Comparison of ENCODE assay signal across 16 cellular contexts in the genomic region with DNA sequence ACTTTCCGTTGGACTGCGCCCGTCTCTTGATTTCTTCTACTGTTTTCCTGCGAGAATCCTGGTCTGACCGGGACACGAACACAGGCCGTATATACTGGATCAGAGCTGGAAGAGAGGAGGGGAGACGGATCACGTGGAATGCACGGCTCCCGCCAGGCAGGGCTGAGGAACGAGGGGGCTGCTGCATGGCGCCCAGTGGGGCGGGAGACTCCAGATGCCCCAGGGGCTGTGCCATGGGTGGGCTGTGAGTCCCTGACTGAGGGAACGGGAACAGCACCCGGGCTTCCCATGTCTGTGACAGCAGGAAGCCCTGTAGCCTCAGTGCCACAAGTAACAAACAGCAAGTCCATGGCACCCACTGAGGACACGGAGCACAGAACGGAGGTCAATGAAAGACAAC. TPM values are rescaled to one million over a fixed set of nuclear protein-coding genes. Genes with fewer than 3 reads are reported as not detected.
DNase-seq lines count a peak whose midpoint lies in the region; ATAC-seq and TF ChIP-seq lines count a peak whose summit lies in the region.
"Had no signal": no experiment of that assay in that cellular context is flagged by ENCODE, and none has a peak within 500 bp of the region (broad histone marks: within the 10 kb centered on the region; RNA-seq: fewer than 3 reads in every experiment).

No MANE protein-coding gene starts in this region.

- no peak overlapping the region for H2AFZ ChIP-seq in GM23338

- no peak overlapping the region for H3K4me3 Mint-ChIP-seq in CD8-positive, alpha-beta T cell
- no peak overlapping the region for H3K4me3 Mint-ChIP-seq in GM23338
- no peak overlapping the region for H3K4me3 Mint-ChIP-seq in activated naive CD8-positive, alpha-beta T cell treated with anti-CD3 and anti-CD28 coated beads, Interleukin-2, amount 50 U/mL, for 24 hours
- H3K4me3 Mint-ChIP-seq: mesothelial cell of epicardium; T-helper 1 cell treated with Interleukin-12 subunit alpha and Interleukin-12 subunit beta and Interleukin-4 antibody, amounts not matched to agents 30 μg/mL and 1 μg/mL, for 36 hours had no signal

- intact Hi-C loops in CD8-positive, alpha-beta T cell (cut with DNase I, micrococcal nuclease), result loop anchor here in 1 of 2 experiments (2.0 kb wide), 1 partner anchor 47 kb away; no protein-coding TSS in a partner anchor

- H3K4me3 ChIP-seq in CD8-positive, alpha-beta T cell (ENCODE audit: low read depth, low read length), result no peak overlapping the region
- H3K4me3 ChIP-seq in GM23338 (no peak overlapping the region), neutrophil (ENCODE audit: low read depth in 1 of 2, low read length in 1 of 2) (no peak overlapping the region)
- H3K4me3 ChIP-seq: ovary had no signal

- H3K27ac Mint-ChIP-seq in CD8-positive, alpha-beta T cell, result peak overlapping the region; percentile 57
- H3K27ac Mint-ChIP-seq in GM23338, result no peak overlapping the region; the same call in 1 of the 2 replicates
- H3K27ac Mint-ChIP-seq in activated naive CD8-positive, alpha-beta T cell treated with anti-CD3 and anti-CD28 coated beads, Interleukin-2, amount 50 U/mL, for 24 hours, result peak overlapping the region; percentile 82
- H3K27ac Mint-ChIP-seq: mesothelial cell of epicardium; T-helper 1 cell treated with Interleukin-12 subunit alpha and Interleukin-12 subunit beta and Interleukin-4 antibody, amounts not matched to agents 30 μg/mL and 1 μg/mL, for 36 hours had no signal

- POLR2A ChIA-PET in CD8-positive, alpha-beta T cell (lab: Charles Lee), result no interaction called here

- peaks cover 80% of the 10 kb centered on the region for H3K36me3 Mint-ChIP-seq in CD8-positive, alpha-beta T cell
- H3K36me3 Mint-ChIP-seq in GM23338 (ENCODE audit: low read depth), result peaks cover 91% of the 10 kb centered on the region
- peaks cover 54% of the 10 kb centered on the region for H3K36me3 Mint-ChIP-seq in activated naive CD8-positive, alpha-beta T cell treated with anti-CD3 and anti-CD28 coated beads, Interleukin-2, amount 50 U/mL, for 24 hours (ENCODE audit: low read depth)

- TF ChIP-seq CTCF in CD8-positive, alpha-beta T cell (IDR thresholded peaks at IDR 0.05), result no peak
- TF ChIP-seq CTCF in GM23338 (conservative IDR thresholded peaks at IDR 0.05; ENCODE audit: low read depth in 2 of 2) (no peak), neutrophil (IDR thresholded peaks at IDR 0.05) (no peak), omental fat pad (IDR thresholded peaks at IDR 0.05) (no peak)

- no peaks in the 10 kb centered on the region for H3K27me3 Mint-ChIP-seq in CD8-positive, alpha-beta T cell (ENCODE audit: low read depth)
- peaks cover 19% of the 10 kb centered on the region for H3K27me3 Mint-ChIP-seq in GM23338 (ENCODE audit: insufficient read depth, low read depth, poor library complexity)
- no peaks in the 10 kb centered on the region for H3K27me3 Mint-ChIP-seq in activated naive CD8-positive, alpha-beta T cell treated with anti-CD3 and anti-CD28 coated beads, Interleukin-2, amount 50 U/mL, for 24 hours

- no peak overlapping the region for H3K27ac ChIP-seq in CD8-positive, alpha-beta T cell (ENCODE audit: low read depth, low read length)
- peak overlapping the region; percentile 66; the same call in 1 of the 2 replicates for H3K27ac ChIP-seq in GM23338 (ENCODE audit: low read depth)
- peak overlapping the region; percentile 99 for H3K27ac ChIP-seq in neutrophil
- H3K27ac ChIP-seq: ovary had no signal

- H3F3A ChIP-seq in GM23338 (replicated peaks; ENCODE audit: low read depth), result peaks cover 3% of the 10 kb centered on the region; the same call in 1 of the 2 replicates

- peaks cover 16% of the 10 kb centered on the region for H3K4me1 Mint-ChIP-seq in CD8-positive, alpha-beta T cell (ENCODE audit: low read depth)
- H3K4me1 Mint-ChIP-seq in GM23338, result peaks cover 2% of the 10 kb centered on the region; the same call in 1 of the 3 replicates
- peaks cover 85% of the 10 kb centered on the region for H3K4me1 Mint-ChIP-seq in activated naive CD8-positive, alpha-beta T cell treated with anti-CD3 and anti-CD28 coated beads, Interleukin-2, amount 50 U/mL, for 24 hours
- H3K4me1 Mint-ChIP-seq: mesothelial cell of epicardium had no signal

- no peaks in the 10 kb centered on the region for H3K9me2 ChIP-seq in GM23338 (ENCODE audit: insufficient read depth)

- DNase-seq in CD8-positive, alpha-beta T cell, result no peak
- DNase-seq in GM23338 (ENCODE audit: low spot score), result no peak
- DNase-seq in activated naive CD8-positive, alpha-beta T cell treated with anti-CD3 and anti-CD28 coated beads, Interleukin-2, amount 50 U/mL, for 24 hours, result no peak
- no peak for DNase-seq in omental fat pad (ENCODE audit: low spot score)
- no peak for DNase-seq in NCI-H82 (lab: John Stamatoyannopoulos, UW)
- DNase-seq: activated CD4-positive, alpha-beta T cell treated with anti-CD3 and anti-CD28 coated beads for 1 hour; NCI-H2107; ovary; small intestine had no signal

- peaks cover 21% of the 10 kb centered on the region; the same call in 1 of the 2 replicates for H3K79me2 ChIP-seq in GM23338 (replicated peaks; ENCODE audit: insufficient read depth)

- H3K9me3 ChIP-seq in CD8-positive, alpha-beta T cell (ENCODE audit: low read length), result no peaks in the 10 kb centered on the region
- H3K9me3 ChIP-seq in neutrophil, result no peaks in the 10 kb centered on the region
- H3K9me3 ChIP-seq: ovary had no signal

- no peak overlapping the region for H3K4me2 ChIP-seq in GM23338

- H3K9me3 Mint-ChIP-seq in CD8-positive, alpha-beta T cell, result no peaks in the 10 kb centered on the region
- H3K9me3 Mint-ChIP-seq in GM23338, result no peaks in the 10 kb centered on the region
- no peaks in the 10 kb centered on the region for H3K9me3 Mint-ChIP-seq in activated naive CD8-positive, alpha-beta T cell treated with anti-CD3 and anti-CD28 coated beads, Interleukin-2, amount 50 U/mL, for 24 hours
- H3K9me3 Mint-ChIP-seq: mesothelial cell of epicardium; T-helper 1 cell treated with Interleukin-12 subunit alpha and Interleukin-12 subunit beta and Interleukin-4 antibody, amounts not matched to agents 30 μg/mL and 1 μg/mL, for 36 hours had no signal

- H3K4me1 ChIP-seq in CD8-positive, alpha-beta T cell (ENCODE audit: insufficient read depth, low read length), result peaks cover 31% of the 10 kb centered on the region
- H3K4me1 ChIP-seq in GM23338 (ENCODE audit: insufficient read depth), result no peaks in the 10 kb centered on the region
- peaks cover 33 to 39% of the 10 kb centered on the region in 2 experiments for H3K4me1 ChIP-seq in neutrophil (ENCODE audit: control insufficient read depth in 1 of 2, insufficient read depth in 1 of 2, low read depth in 1 of 2, low read length in 1 of 2)

- CTCF ChIA-PET in CD8-positive, alpha-beta T cell (lab: Charles Lee), result interaction anchor here (0.8 to 1.2 kb wide), 2 partner anchors 110 to 322 kb away, joined by 3 read pairs; no protein-coding TSS in a partner anchor

- peaks cover 10% of the 10 kb centered on the region; the same call in 1 of the 2 replicates for H4K20me1 ChIP-seq in GM23338 (replicated peaks; ENCODE audit: insufficient read depth)

- no peak for ATAC-seq in CD8-positive, alpha-beta T cell
- ATAC-seq in GM23338, result no peak
- ATAC-seq in activated naive CD8-positive, alpha-beta T cell treated with anti-CD3 and anti-CD28 coated beads, Interleukin-2, amount 50 U/mL, for 24 hours, result no peak
- no peak for ATAC-seq in omental fat pad (ENCODE audit: low FRiP score)
- no peak for ATAC-seq in GM21529 (IDR thresholded peaks at IDR 0.05; ENCODE audit: unreplicated experiment)
- ATAC-seq in GM21576 (IDR thresholded peaks at IDR 0.05; ENCODE audit: unreplicated experiment), result no peak

- no peaks in the 10 kb centered on the region for H3K27me3 ChIP-seq in CD8-positive, alpha-beta T cell (ENCODE audit: insufficient read depth, low read length)
- H3K27me3 ChIP-seq in GM23338 (ENCODE audit: insufficient read depth) (no peaks in the 10 kb centered on the region), neutrophil (no peaks in the 10 kb centered on the region)
- H3K27me3 ChIP-seq: ovary had no signal

- peaks cover 15% of the 10 kb centered on the region for H3K36me3 ChIP-seq in CD8-positive, alpha-beta T cell (ENCODE audit: insufficient read depth, low read length)
- H3K36me3 ChIP-seq in GM23338 (ENCODE audit: insufficient read depth) (peaks cover 32% of the 10 kb centered on the region), neutrophil (peaks cover 81% of the 10 kb centered on the region)
- H3K36me3 ChIP-seq: ovary had no signal

TF ChIP-seq in GM23338, 12 proteins besides CTCF, POLR2A, EP300 and RAD21:
- TF ChIP-seq POLR2AphosphoS5 (IDR thresholded peaks at IDR 0.05; ENCODE audit: low read depth) (no peak), ZNF331 (CRISPR knock-in tag; IDR thresholded peaks at IDR 0.05; ENCODE audit: low read depth) (no peak)
- TF ChIP-seq, protein P1, sequence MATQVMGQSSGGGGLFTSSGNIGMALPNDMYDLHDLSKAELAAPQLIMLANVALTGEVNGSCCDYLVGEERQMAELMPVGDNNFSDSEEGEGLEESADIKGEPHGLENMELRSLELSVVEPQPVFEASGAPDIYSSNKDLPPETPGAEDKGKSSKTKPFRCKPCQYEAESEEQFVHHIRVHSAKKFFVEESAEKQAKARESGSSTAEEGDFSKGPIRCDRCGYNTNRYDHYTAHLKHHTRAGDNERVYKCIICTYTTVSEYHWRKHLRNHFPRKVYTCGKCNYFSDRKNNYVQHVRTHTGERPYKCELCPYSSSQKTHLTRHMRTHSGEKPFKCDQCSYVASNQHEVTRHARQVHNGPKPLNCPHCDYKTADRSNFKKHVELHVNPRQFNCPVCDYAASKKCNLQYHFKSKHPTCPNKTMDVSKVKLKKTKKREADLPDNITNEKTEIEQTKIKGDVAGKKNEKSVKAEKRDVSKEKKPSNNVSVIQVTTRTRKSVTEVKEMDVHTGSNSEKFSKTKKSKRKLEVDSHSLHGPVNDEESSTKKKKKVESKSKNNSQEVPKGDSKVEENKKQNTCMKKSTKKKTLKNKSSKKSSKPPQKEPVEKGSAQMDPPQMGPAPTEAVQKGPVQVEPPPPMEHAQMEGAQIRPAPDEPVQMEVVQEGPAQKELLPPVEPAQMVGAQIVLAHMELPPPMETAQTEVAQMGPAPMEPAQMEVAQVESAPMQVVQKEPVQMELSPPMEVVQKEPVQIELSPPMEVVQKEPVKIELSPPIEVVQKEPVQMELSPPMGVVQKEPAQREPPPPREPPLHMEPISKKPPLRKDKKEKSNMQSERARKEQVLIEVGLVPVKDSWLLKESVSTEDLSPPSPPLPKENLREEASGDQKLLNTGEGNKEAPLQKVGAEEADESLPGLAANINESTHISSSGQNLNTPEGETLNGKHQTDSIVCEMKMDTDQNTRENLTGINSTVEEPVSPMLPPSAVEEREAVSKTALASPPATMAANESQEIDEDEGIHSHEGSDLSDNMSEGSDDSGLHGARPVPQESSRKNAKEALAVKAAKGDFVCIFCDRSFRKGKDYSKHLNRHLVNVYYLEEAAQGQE (IDR thresholded peaks at IDR 0.05; ENCODE audit: unreplicated experiment), result no peak

RNA-seq across cellular contexts. Expression of a gene that starts 34.0 kb away (rescaled TPM):
- total RNA-seq in CD8-positive, alpha-beta T cell, result 10 to 100 TPM; 28.8 to 29.1 TPM
- total RNA-seq in GM23338 (2014; rRNA removed; shearing (Covaris generic)), result 255 and 263 TPM in 2 replicates
- polyA plus RNA-seq in GM23338 (2016; fragmentation: Nextera tagmentation; extraction: Ambion mirVana), result 75.0 and 78.0 TPM in 2 replicates
- total RNA-seq in omental fat pad, result 10 to 100 TPM; 22.3 to 37.1 (median 34.5) TPM

RNA-seq across cellular contexts. Expression of a gene that starts 44.5 kb away (rescaled TPM):
- total RNA-seq in CD8-positive, alpha-beta T cell, result not detected
- 0.85 and 1.0 TPM in 2 replicates for total RNA-seq in GM23338 (2014; rRNA removed; shearing (Covaris generic))
- polyA plus RNA-seq in GM23338 (2016; fragmentation: Nextera tagmentation; extraction: Ambion mirVana), result 0.31 and 0.76 TPM in 2 replicates
- 1 to 10 TPM in 1 of 4 donors, under 1 TPM in 3; 0.32 to 1.2 (median 0.55) TPM for total RNA-seq in omental fat pad
- total RNA-seq: kidney epithelial cell, Right ventricle myocardium inferior had no signal
